34 cellular contexts compared by ENCODE assay signal in genomic region chr2:171475979-171476378, GRCh38.
"Had no signal": no experiment of that assay in that cellular context is flagged by ENCODE, and none has a peak within 500 bp of the region (broad histone marks: within the 10 kb centered on the region; RNA-seq: fewer than 3 reads in every experiment).

No MANE protein-coding gene starts in this region.

- H3K4me3 Mint-ChIP-seq: activated CD4-positive, alpha-beta memory T cell treated with anti-CD3 and anti-CD28 coated beads for 36 hours; activated CD4-positive, alpha-beta T cell treated with anti-CD3 and anti-CD28 coated beads for 36 hours; activated CD4-positive, alpha-beta T cell treated with anti-CD3 and anti-CD28 coated beads, Interleukin-2, amount 10 ng/mL, durations not matched to agents 24 days and 14 days; activated CD8-positive, alpha-beta memory T cell treated with anti-CD3 and anti-CD28 coated beads, Interleukin-2, amount 10 ng/mL, durations not matched to agents 7 days and 5 days; activated CD8-positive, alpha-beta T cell treated with anti-CD3 and anti-CD28 coated beads, Interleukin-2, amount 10 ng/mL, durations not matched to agents 7 days and 5 days; activated naive CD4-positive, alpha-beta T cell treated with anti-CD3 and anti-CD28 coated beads, Interleukin-2, amount 10 ng/mL, durations not matched to agents 7 days and 5 days; activated naive CD8-positive, alpha-beta T cell treated with anti-CD3 and anti-CD28 coated beads, Interleukin-2, amount 10 ng/mL, durations not matched to agents 7 days and 5 days; brain; dendritic cell treated with granulocyte-macrophage colony-stimulating factor and Interleukin-4, amounts not matched to agents 40 ng/mL and 50 ng/mL, for 4 days; endodermal cell; T-helper 17 cell; T-helper 2 cell treated with Interferon-gamma antibody and Interleukin-4, amounts not matched to agents 5 μg/mL and 100 μg/mL, for 36 hours had no signal

- H3K27me3 Mint-ChIP-seq: activated CD4-positive, alpha-beta memory T cell treated with anti-CD3 and anti-CD28 coated beads for 36 hours; activated CD4-positive, alpha-beta T cell treated with anti-CD3 and anti-CD28 coated beads for 36 hours; activated CD4-positive, alpha-beta T cell treated with anti-CD3 and anti-CD28 coated beads, Interleukin-2, amount 10 ng/mL, durations not matched to agents 24 days and 14 days; activated CD8-positive, alpha-beta memory T cell treated with anti-CD3 and anti-CD28 coated beads, Interleukin-2, amount 10 ng/mL, durations not matched to agents 7 days and 5 days; activated naive CD4-positive, alpha-beta T cell treated with anti-CD3 and anti-CD28 coated beads, Interleukin-2, amount 10 ng/mL, durations not matched to agents 7 days and 5 days; activated naive CD8-positive, alpha-beta T cell treated with anti-CD3 and anti-CD28 coated beads, Interleukin-2, amount 10 ng/mL, durations not matched to agents 7 days and 5 days; brain; dendritic cell treated with granulocyte-macrophage colony-stimulating factor and Interleukin-4, amounts not matched to agents 40 ng/mL and 50 ng/mL, for 4 days; T-helper 17 cell had no signal

- H3K4me3 ChIP-seq: ascending aorta, breast epithelium, cardiac muscle cell, coronary artery, dorsolateral prefrontal cortex, gastrocnemius medialis had no signal

- H3K4me1 Mint-ChIP-seq: endodermal cell had no signal

- H3K9me3 Mint-ChIP-seq: activated CD4-positive, alpha-beta memory T cell treated with anti-CD3 and anti-CD28 coated beads for 36 hours; activated CD4-positive, alpha-beta T cell treated with anti-CD3 and anti-CD28 coated beads, Interleukin-2, amount 10 ng/mL, durations not matched to agents 24 days and 14 days; activated naive CD4-positive, alpha-beta T cell treated with anti-CD3 and anti-CD28 coated beads, Interleukin-2, amount 10 ng/mL, durations not matched to agents 7 days and 5 days; activated naive CD4-positive, alpha-beta T cell treated with anti-CD3 and anti-CD28 coated beads, Interleukin-2, amount 50 U/mL, for 72 hours; activated naive CD8-positive, alpha-beta T cell treated with anti-CD3 and anti-CD28 coated beads, Interleukin-2, amount 10 ng/mL, durations not matched to agents 7 days and 5 days; brain; dendritic cell treated with granulocyte-macrophage colony-stimulating factor and Interleukin-4, amounts not matched to agents 40 ng/mL and 50 ng/mL, for 4 days; endodermal cell; T-helper 2 cell treated with Interferon-gamma antibody and Interleukin-4, amounts not matched to agents 5 μg/mL and 100 μg/mL, for 36 hours had no signal

- H3K36me3 ChIP-seq: breast epithelium had no signal

- H3K27ac ChIP-seq: ascending aorta, breast epithelium, cardiac muscle cell, coronary artery, dorsolateral prefrontal cortex, gastrocnemius medialis had no signal

- DNase-seq: activated CD4-positive, alpha-beta memory T cell treated with anti-CD3 and anti-CD28 coated beads for 36 hours; activated CD4-positive, alpha-beta T cell treated with anti-CD3 and anti-CD28 coated beads for 36 hours; activated CD4-positive, alpha-beta T cell treated with anti-CD3 and anti-CD28 coated beads, Interleukin-2, amount 10 ng/mL, durations not matched to agents 24 days and 14 days; activated CD4-positive, CD25-positive, alpha-beta regulatory T cell; activated CD4-positive, CD25-positive, alpha-beta regulatory T cell treated with anti-CD3 and anti-CD28 coated beads, Interleukin-2, amount 50 U/mL, for 72 hours; activated CD8-positive, alpha-beta memory T cell treated with anti-CD3 and anti-CD28 coated beads, Interleukin-2, amount 10 ng/mL, durations not matched to agents 7 days and 5 days; activated CD8-positive, alpha-beta memory T cell treated with anti-CD3 and anti-CD28 coated beads, Interleukin-2, amount 50 U/mL, for 4 hours; activated CD8-positive, alpha-beta T cell treated with anti-CD3 and anti-CD28 coated beads, Interleukin-2, amount 10 ng/mL, durations not matched to agents 7 days and 5 days; activated gamma-delta T cell; activated naive CD4-positive, alpha-beta T cell; activated naive CD4-positive, alpha-beta T cell treated with anti-CD3 and anti-CD28 coated beads, Interleukin-2, amount 10 ng/mL, durations not matched to agents 7 days and 5 days; activated naive CD8-positive, alpha-beta T cell treated with anti-CD3 and anti-CD28 coated beads, Interleukin-2, amount 10 ng/mL, durations not matched to agents 7 days and 5 days; activated T-cell treated with anti-CD3 and anti-CD28 coated beads, Interleukin-2, amount 50 U/mL, for 1 hour; activated T-cell treated with anti-CD3 and anti-CD28 coated beads, Interleukin-2, amount 50 U/mL, for 48 hours; central memory CD4-positive, alpha-beta T cell; cerebellar nuclear complex; dorsolateral prefrontal cortex; effector memory CD4-positive, alpha-beta T cell; endodermal cell; foreskin fibroblast; gastrocnemius medialis; glutamatergic neuron; T-helper 1 cell; T-helper 17 cell; T1000 had no signal

- H3K9me3 ChIP-seq: ascending aorta, breast epithelium, gastrocnemius medialis had no signal

- H3K4me1 ChIP-seq: ascending aorta, breast epithelium, gastrocnemius medialis had no signal

- ATAC-seq: activated CD4-positive, alpha-beta T cell treated with anti-CD3 and anti-CD28 coated beads for 36 hours; activated CD8-positive, alpha-beta memory T cell treated with anti-CD3 and anti-CD28 coated beads, Interleukin-2, amount 10 ng/mL, durations not matched to agents 7 days and 5 days; activated CD8-positive, alpha-beta T cell treated with anti-CD3 and anti-CD28 coated beads, Interleukin-2, amount 10 ng/mL, durations not matched to agents 7 days and 5 days; activated naive CD4-positive, alpha-beta T cell treated with anti-CD3 and anti-CD28 coated beads, Interleukin-2, amount 50 U/mL, for 72 hours; esophagus mucosa; gastrocnemius medialis; T-helper 17 cell had no signal

- H3K27ac Mint-ChIP-seq: activated CD4-positive, alpha-beta memory T cell treated with anti-CD3 and anti-CD28 coated beads for 36 hours; activated CD4-positive, alpha-beta T cell treated with anti-CD3 and anti-CD28 coated beads for 36 hours; activated CD4-positive, alpha-beta T cell treated with anti-CD3 and anti-CD28 coated beads, Interleukin-2, amount 10 ng/mL, durations not matched to agents 24 days and 14 days; activated CD8-positive, alpha-beta memory T cell treated with anti-CD3 and anti-CD28 coated beads, Interleukin-2, amount 10 ng/mL, durations not matched to agents 7 days and 5 days; activated CD8-positive, alpha-beta T cell treated with anti-CD3 and anti-CD28 coated beads, Interleukin-2, amount 10 ng/mL, durations not matched to agents 7 days and 5 days; activated naive CD4-positive, alpha-beta T cell treated with anti-CD3 and anti-CD28 coated beads, Interleukin-2, amount 10 ng/mL, durations not matched to agents 7 days and 5 days; activated naive CD4-positive, alpha-beta T cell treated with anti-CD3 and anti-CD28 coated beads, Interleukin-2, amount 50 U/mL, for 72 hours; activated naive CD8-positive, alpha-beta T cell treated with anti-CD3 and anti-CD28 coated beads, Interleukin-2, amount 10 ng/mL, durations not matched to agents 7 days and 5 days; brain; dendritic cell treated with granulocyte-macrophage colony-stimulating factor and Interleukin-4, amounts not matched to agents 40 ng/mL and 50 ng/mL, for 4 days; endodermal cell; T-helper 2 cell treated with Interferon-gamma antibody and Interleukin-4, amounts not matched to agents 5 μg/mL and 100 μg/mL, for 36 hours had no signal

- H3K27me3 ChIP-seq: ascending aorta, breast epithelium, cardiac muscle cell, dorsolateral prefrontal cortex, gastrocnemius medialis had no signal
